8 cellular contexts compared by ENCODE assay signal in genomic region chr2:55519908-55520885, GRCh38. TPM values are rescaled to one million over a fixed set of nuclear protein-coding genes. Genes with fewer than 3 reads are reported as not detected.
DNase-seq lines count a peak whose midpoint lies in the region; ATAC-seq and TF ChIP-seq lines count a peak whose summit lies in the region.

No MANE protein-coding gene starts in this region.

- TF ChIP-seq POLR2A in thyroid gland (IDR thresholded peaks at IDR 0.05), result no peak

- TF ChIP-seq CTCF in HEK293 (tag by site-specific recombination; IDR thresholded peaks at IDR 0.05), result no peak
- TF ChIP-seq CTCF in thyroid gland (IDR thresholded peaks at IDR 0.05), result no peak

- H3K27ac ChIP-seq in HEK293 (ENCODE audit: extremely low read depth, low read depth, low read length) (peak overlapping the region; percentile 54), thyroid gland (peak overlapping the region; percentile 56 to 91 (median 83))

- H3K9me3 ChIP-seq in HEK293 (ENCODE audit: control insufficient read depth, insufficient read depth, low read depth, low read length) (no peaks in the 10 kb centered on the region), thyroid gland (no peaks in the 10 kb centered on the region)

- H3K4me3 ChIP-seq in HEK293 (ENCODE audit: low read depth, low read length) (peak overlapping the region; percentile 79), thyroid gland (replicated peaks in 1 of 3) (peak overlapping the region; percentile 81 to 92 (median 86))

- H3K4me1 ChIP-seq in HEK293 (ENCODE audit: control insufficient read depth, insufficient read depth, low read length) (no peaks in the 10 kb centered on the region), thyroid gland (peaks cover 6 to 7% of the 10 kb centered on the region in 2 donors)

- peaks cover 0 to 2% of the 10 kb centered on the region in 2 donors for H3K27me3 Mint-ChIP-seq in natural killer cell treated with Interleukin-12 subunit alpha and Interleukin-12 subunit beta and Interleukin-15 and Interleukin-18, amount 100 ng/mL, for 72 hours

- ATAC-seq in natural killer cell treated with Interleukin-12 subunit alpha and Interleukin-12 subunit beta and Interleukin-15 and Interleukin-18, amount 100 ng/mL, for 72 hours, result peak in 1 of 2 donors; percentile 25

- POLR2A ChIA-PET in HEK293 (lab: Yijun Ruan, JAX), result interaction anchor here (0.5 to 2.7 kb wide), 23 partner anchors 11 to 564 kb away, joined by 3 to 28 read pairs (median 4); partner anchors contain the start of genes CCDC88A, CLHC1, PPP4R3B and RPS27A

- intact Hi-C loops in thyroid gland (cut with DNase I), result loop anchor here (10.0 kb wide), 1 partner anchor 95 kb away; the partner anchor contains the start of gene PPP4R3B

- CTCF ChIA-PET in HEK293 (lab: Yijun Ruan, JAX), result interaction anchor here (0.6 to 1.5 kb wide), 6 partner anchors 8 to 1460 kb away, joined by 3 to 6 read pairs (median 4); no protein-coding TSS in a partner anchor

- DNase-seq in NCI-H82 (lab: John Stamatoyannopoulos, UW), result peak; percentile 64
- no peak for DNase-seq in NCI-H82 treated with DMSO at 0.1 percent for 48 hours (lab: John Stamatoyannopoulos, UW; ENCODE audit: unreplicated experiment)
- peak; percentile 18 for DNase-seq in NCI-H1105 (lab: John Stamatoyannopoulos, UW)
- DNase-seq in activated T-helper 1 cell treated with Interleukin-2 at 50 U/mL for 16 hours (ENCODE audit: low read depth), result peak; percentile 17
- peak; percentile 53 for DNase-seq in fibroblast of peridontal ligament (ENCODE audit: extremely low read depth)
- DNase-seq in natural killer cell treated with Interleukin-12 subunit alpha and Interleukin-12 subunit beta and Interleukin-15 and Interleukin-18, amount 100 ng/mL, for 72 hours (ENCODE audit: low spot score), result peak; percentile 66
- peak; percentile 36 to 39 for DNase-seq in thyroid gland

- H3K4me3 Mint-ChIP-seq in natural killer cell treated with Interleukin-12 subunit alpha and Interleukin-12 subunit beta and Interleukin-15 and Interleukin-18, amount 100 ng/mL, for 72 hours, result peak overlapping the region; percentile 99

- no peaks in the 10 kb centered on the region for H3K36me3 Mint-ChIP-seq in natural killer cell treated with Interleukin-12 subunit alpha and Interleukin-12 subunit beta and Interleukin-15 and Interleukin-18, amount 100 ng/mL, for 72 hours

- H3K27me3 ChIP-seq in thyroid gland, result no peaks in the 10 kb centered on the region

- H3K27ac Mint-ChIP-seq in natural killer cell treated with Interleukin-12 subunit alpha and Interleukin-12 subunit beta and Interleukin-15 and Interleukin-18, amount 100 ng/mL, for 72 hours, result peak overlapping the region; percentile 87 to 96

- H3K9me3 Mint-ChIP-seq in natural killer cell treated with Interleukin-12 subunit alpha and Interleukin-12 subunit beta and Interleukin-15 and Interleukin-18, amount 100 ng/mL, for 72 hours, result no peaks in the 10 kb centered on the region

- H3K36me3 ChIP-seq in HEK293 (ENCODE audit: control insufficient read depth in 2 of 2, insufficient read depth in 1 of 2, low read length in 2 of 2) (peaks cover 16 to 33% of the 10 kb centered on the region in 2 experiments), thyroid gland (peaks cover 7 to 12% of the 10 kb centered on the region in 2 donors)

- H3K4me1 Mint-ChIP-seq in natural killer cell treated with Interleukin-12 subunit alpha and Interleukin-12 subunit beta and Interleukin-15 and Interleukin-18, amount 100 ng/mL, for 72 hours (ENCODE audit: low read depth in 2 of 2), result peaks cover 12 to 13% of the 10 kb centered on the region in 2 donors

- 5% methylated on average over 37 of the region's 37 CpGs for WGBS in thyroid gland, 2 donors

TF ChIP-seq in HEK293, 187 proteins besides CTCF, POLR2A, EP300 and RAD21:
- TF ChIP-seq ZNF549 (tag by site-specific recombination; IDR thresholded peaks at IDR 0.05) (no peak), ZNF248 (tag by site-specific recombination; IDR thresholded peaks at IDR 0.05) (no peak), ZNF76 (tag by site-specific recombination; IDR thresholded peaks at IDR 0.05; ENCODE audit: borderline replicate concordance, low read depth) (peak; percentile 51; the same call in 1 of the 2 replicates), KLF16 (tag by site-specific recombination; IDR thresholded peaks at IDR 0.05) (no peak), ZSCAN30 (tag by site-specific recombination; IDR thresholded peaks at IDR 0.05) (peak; percentile 2; the same call in 1 of the 2 replicates), ZNF266 (tag by site-specific recombination; IDR thresholded peaks at IDR 0.05; ENCODE audit: low read depth) (no peak), ZNF501 (tag by site-specific recombination; IDR thresholded peaks at IDR 0.05) (peak; percentile 49; the same call in 1 of the 2 replicates), ZFP37 (tag by site-specific recombination; IDR thresholded peaks at IDR 0.05) (0 out of 2 replicates have a peak, but pooled peaks have one; percentile 21), ZFHX2 (tag by site-specific recombination; conservative IDR thresholded peaks at IDR 0.05) (peak; percentile 28; the same call in 1 of the 2 replicates), KLF9 (tag by site-specific recombination; IDR thresholded peaks at IDR 0.05; ENCODE audit: low read depth) (no peak), ZBTB20 (tag by site-specific recombination; IDR thresholded peaks at IDR 0.05) (peak; percentile 17; the same call in 1 of the 2 replicates), ZBTB17 (tag by site-specific recombination; IDR thresholded peaks at IDR 0.05) (peak; percentile 41), ZNF335 (tag by site-specific recombination; conservative IDR thresholded peaks at IDR 0.05) (peak; percentile 22), ZNF530 (tag by site-specific recombination; IDR thresholded peaks at IDR 0.05; ENCODE audit: low read depth) (no peak)
- TF ChIP-seq, protein P1, sequence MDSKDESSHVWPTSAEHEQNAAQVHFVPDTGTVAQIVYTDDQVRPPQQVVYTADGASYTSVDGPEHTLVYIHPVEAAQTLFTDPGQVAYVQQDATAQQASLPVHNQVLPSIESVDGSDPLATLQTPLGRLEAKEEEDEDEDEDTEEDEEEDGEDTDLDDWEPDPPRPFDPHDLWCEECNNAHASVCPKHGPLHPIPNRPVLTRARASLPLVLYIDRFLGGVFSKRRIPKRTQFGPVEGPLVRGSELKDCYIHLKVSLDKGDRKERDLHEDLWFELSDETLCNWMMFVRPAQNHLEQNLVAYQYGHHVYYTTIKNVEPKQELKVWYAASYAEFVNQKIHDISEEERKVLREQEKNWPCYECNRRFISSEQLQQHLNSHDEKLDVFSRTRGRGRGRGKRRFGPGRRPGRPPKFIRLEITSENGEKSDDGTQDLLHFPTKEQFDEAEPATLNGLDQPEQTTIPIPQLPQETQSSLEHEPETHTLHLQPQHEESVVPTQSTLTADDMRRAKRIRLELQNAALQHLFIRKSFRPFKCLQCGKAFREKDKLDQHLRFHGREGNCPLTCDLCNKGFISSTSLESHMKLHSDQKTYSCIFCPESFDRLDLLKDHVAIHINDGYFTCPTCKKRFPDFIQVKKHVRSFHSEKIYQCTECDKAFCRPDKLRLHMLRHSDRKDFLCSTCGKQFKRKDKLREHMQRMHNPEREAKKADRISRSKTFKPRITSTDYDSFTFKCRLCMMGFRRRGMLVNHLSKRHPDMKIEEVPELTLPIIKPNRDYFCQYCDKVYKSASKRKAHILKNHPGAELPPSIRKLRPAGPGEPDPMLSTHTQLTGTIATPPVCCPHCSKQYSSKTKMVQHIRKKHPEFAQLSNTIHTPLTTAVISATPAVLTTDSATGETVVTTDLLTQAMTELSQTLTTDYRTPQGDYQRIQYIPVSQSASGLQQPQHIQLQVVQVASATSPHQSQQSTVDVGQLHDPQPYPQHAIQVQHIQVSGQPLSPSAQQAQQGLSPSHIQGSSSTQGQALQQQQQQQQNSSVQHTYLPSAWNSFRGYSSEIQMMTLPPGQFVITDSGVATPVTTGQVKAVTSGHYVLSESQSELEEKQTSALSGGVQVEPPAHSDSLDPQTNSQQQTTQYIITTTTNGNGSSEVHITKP (tag by site-specific recombination; IDR thresholded peaks at IDR 0.05), result peak; percentile 71; the same call in 1 of the 2 replicates

RNA-seq across cellular contexts. Expression of gene CFAP36, which starts 0.7 kb away (rescaled TPM):
- total RNA-seq in natural killer cell treated with Interleukin-12 subunit alpha and Interleukin-12 subunit beta and Interleukin-15 and Interleukin-18, amount 100 ng/mL, for 72 hours, result 10 to 100 TPM; 20.0 to 24.7 TPM
- 10 to 100 TPM; 42.8 to 50.9 (median 47.5) TPM for total RNA-seq in thyroid gland
